Comparison of ENCODE assay signal across 8 cellular contexts in the genomic region with DNA sequence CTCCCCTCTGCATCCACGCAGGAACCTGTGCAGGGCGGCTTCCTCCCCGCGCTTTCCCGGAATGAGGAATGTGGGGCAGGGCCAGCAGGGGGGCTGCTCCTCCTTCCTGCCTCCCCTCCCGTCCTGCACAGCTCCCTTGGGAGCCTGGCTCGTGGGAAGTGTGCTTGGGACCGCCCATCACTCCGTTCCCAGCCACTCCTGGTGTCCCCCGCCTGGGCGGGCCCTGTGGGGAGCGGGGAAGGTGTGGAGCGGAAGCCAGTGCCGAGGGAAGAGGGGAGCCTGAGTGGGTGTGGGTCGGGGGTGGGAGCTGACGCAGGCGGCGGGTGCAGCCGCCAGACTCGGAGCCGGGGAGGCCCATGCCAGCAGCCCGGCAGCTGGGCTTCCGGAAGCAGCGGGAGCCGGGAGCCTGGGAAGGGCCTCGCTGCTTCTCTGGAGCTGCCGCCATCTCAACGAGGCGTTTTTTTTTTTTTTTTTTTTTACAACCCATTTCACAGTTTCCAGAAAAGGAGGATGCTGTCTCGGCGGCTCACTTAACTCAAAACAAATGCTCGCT. TPM values are rescaled to one million over a fixed set of nuclear protein-coding genes. Genes with fewer than 3 reads are reported as not detected.
DNase-seq lines count a peak whose midpoint lies in the region; ATAC-seq and TF ChIP-seq lines count a peak whose summit lies in the region.

No MANE protein-coding gene starts in this region.

- H3K27me3 ChIP-seq in RWPE2 (ENCODE audit: insufficient read depth, poor library complexity, severe bottlenecking): no peaks in the 10 kb centered on the region
- no peaks in the 10 kb centered on the region for H3K27me3 ChIP-seq in ovary

- no peaks in the 10 kb centered on the region for H3K36me3 Mint-ChIP-seq in HFFc6 (ENCODE audit: low read depth)

- H3K36me3 ChIP-seq in RWPE2 (ENCODE audit: low read depth): no peaks in the 10 kb centered on the region
- H3K36me3 ChIP-seq in ovary: no peaks in the 10 kb centered on the region

- peaks cover 38% of the 10 kb centered on the region for H3K4me1 Mint-ChIP-seq in HFFc6 (ENCODE audit: low read depth)

- TF ChIP-seq CTCF in HFFc6 (IDR thresholded peaks at IDR 0.05): no peak
- no peak for TF ChIP-seq CTCF in RWPE2 (IDR thresholded peaks at IDR 0.05; ENCODE audit: poor library complexity, severe bottlenecking)
- no peak for TF ChIP-seq CTCF in ovary (IDR thresholded peaks at IDR 0.05)

- intact Hi-C loops in ovary (cut with DNase I): no loop called here

- TF ChIP-seq POLR2A in ovary (IDR thresholded peaks at IDR 0.05): peak; percentile 54

- H3K4me3 ChIP-seq in RWPE2 (ENCODE audit: severe bottlenecking): no peak overlapping the region
- peak overlapping the region; percentile 22 for H3K4me3 ChIP-seq in ovary

- H3K27ac ChIP-seq in RWPE2 (ENCODE audit: poor library complexity, severe bottlenecking) (peak overlapping the region; percentile 81), ovary (peak overlapping the region; percentile 7 to 90)

- H3K27me3 Mint-ChIP-seq in HFFc6 (ENCODE audit: insufficient read depth): peaks cover 1% of the 10 kb centered on the region

- peak; percentile 75 for ATAC-seq in RWPE2 (ENCODE audit: low read depth)
- no peak for ATAC-seq in GM19452 (IDR thresholded peaks at IDR 0.05; ENCODE audit: unreplicated experiment)

- H3K9me3 ChIP-seq in RWPE2 (ENCODE audit: severe bottlenecking) (no peaks in the 10 kb centered on the region), ovary (no peaks in the 10 kb centered on the region)

- no peaks in the 10 kb centered on the region for H3K9me3 Mint-ChIP-seq in HFFc6

- 0 to 3% (median 1%) methylated on average over 31 to 32 of the region's 32 CpGs for WGBS in ovary, 3 donors

- H3K27ac Mint-ChIP-seq in HFFc6: peak overlapping the region; percentile 91

- peak; percentile 89 for DNase-seq in HFFc6
- peak; percentile 94 for DNase-seq in RWPE2 (ENCODE audit: low spot score)
- peak; percentile 44 for DNase-seq in fibroblast of the conjunctiva (ENCODE audit: low read depth)
- DNase-seq in ovary: peak; percentile 91 to 95 (median 93)
- DNase-seq in stimulated activated CD4-positive, alpha-beta T cell treated with anti-CD3 and anti-CD28 coated beads, Interleukin-4, amount 100 ng/mL, for 4 hours: no peak
- no peak for DNase-seq in NOMO-1 treated with dmso at 0.1 percent for 144 hours (lab: John Stamatoyannopoulos, UW; ENCODE audit: unreplicated experiment)
- DNase-seq in activated CD4-positive, alpha-beta T cell treated with anti-CD3 and anti-CD28 coated beads for 4 hours: no peak

- peak; percentile 90 for TF ChIP-seq EP300 in ovary (IDR thresholded peaks at IDR 0.05)

- peaks cover 35% of the 10 kb centered on the region for H3K4me1 ChIP-seq in RWPE2 (ENCODE audit: insufficient read depth, poor library complexity, severe bottlenecking)
- H3K4me1 ChIP-seq in ovary (ENCODE audit: insufficient read depth): peaks cover 45% of the 10 kb centered on the region

- H3K4me3 Mint-ChIP-seq in HFFc6: peak overlapping the region; percentile 83

RNA-seq across cellular contexts. Expression of a gene that starts 24.2 kb away (rescaled TPM):
- 1 to 10 TPM; 7.3 to 9.7 (median 8.3) TPM for total RNA-seq in HFFc6 (2021; fragmentation: NEBNext Ultra II Directional; extraction: Animal tissue kit (Norgen Biotek cat#: 25700))
- total RNA-seq in ovary: 10 to 100 TPM in 6 of 7 donors, 1 to 10 TPM in 1; 7.6 to 31.9 (median 24.2) TPM
- 10 to 100 TPM in 1 of 2 donors, 1 to 10 TPM in 1; 1.9 to 16.0 TPM for polyA plus RNA-seq in ovary

Comparison
In these comparisons a context has a peak if more than half of its experiments do, and no peak if none do; other contexts are left out.
1. DNase-seq: peak in HFFc6 (single experiment), RWPE2 (single experiment), fibroblast of the conjunctiva (single experiment) and ovary (5 of 5); none in stimulated activated CD4-positive, alpha-beta T cell treated with anti-CD3 and anti-CD28 coated beads, Interleukin-4, amount 100 ng/mL, for 4 hours (0 of 2), NOMO-1 treated with dmso at 0.1 percent for 144 hours (single experiment) and activated CD4-positive, alpha-beta T cell treated with anti-CD3 and anti-CD28 coated beads for 4 hours (0 of 2).